12 cellular contexts compared by ENCODE assay signal in genomic region chr19:5103061-5103701, GRCh38.
DNase-seq lines count a peak whose midpoint lies in the region; ATAC-seq and TF ChIP-seq lines count a peak whose summit lies in the region.
"Had no signal": no experiment of that assay in that cellular context is flagged by ENCODE, and none has a peak within 500 bp of the region (broad histone marks: within the 10 kb centered on the region; RNA-seq: fewer than 3 reads in every experiment).

No MANE protein-coding gene starts in this region.

- H3K79me1 ChIP-seq in trophoblast cell (ENCODE audit: low read length): no peaks in the 10 kb centered on the region

- no peak overlapping the region for H2AK5ac ChIP-seq in trophoblast cell (ENCODE audit: low read length)

- no peak overlapping the region for H2AFZ ChIP-seq in trophoblast cell (ENCODE audit: insufficient read depth, low read length, poor library complexity)

- H3K27me3 ChIP-seq in trophoblast cell (ENCODE audit: insufficient read depth, low read length): no peaks in the 10 kb centered on the region
- H3K27me3 ChIP-seq: neutrophil had no signal

- no peak overlapping the region for H4K12ac ChIP-seq in trophoblast cell (ENCODE audit: low read depth, low read length)

- H3K4ac ChIP-seq in trophoblast cell (ENCODE audit: low read depth, low read length): no peak overlapping the region

- no peak for ATAC-seq in HG03571 (IDR thresholded peaks at IDR 0.05; ENCODE audit: unreplicated experiment)
- ATAC-seq in HG03469 (IDR thresholded peaks at IDR 0.05; ENCODE audit: unreplicated experiment): no peak
- ATAC-seq in stimulated activated memory B cell treated with anti-CD40 and anti-IgM and Interleukin-4, amounts not matched to agents 10 μg/mL and 1 μg/mL and 100 μg/mL, for 72 hours: no peak

- H3K4me1 ChIP-seq in trophoblast cell (ENCODE audit: control insufficient read depth in 1 of 2, insufficient read depth in 2 of 2, low read length in 2 of 2): no peaks in the 10 kb centered on the region
- H3K4me1 ChIP-seq: HAP-1 had no signal

- H3K27ac Mint-ChIP-seq in stimulated activated memory B cell treated with anti-CD40 and anti-IgM and Interleukin-4, amounts not matched to agents 10 μg/mL and 1 μg/mL and 100 μg/mL, for 72 hours: no peak overlapping the region
- H3K27ac Mint-ChIP-seq: activated naive CD8-positive, alpha-beta T cell treated with anti-CD3 and anti-CD28 coated beads for 36 hours; CD4-positive, alpha-beta T cell had no signal

- no peak overlapping the region for H3K4me2 ChIP-seq in trophoblast cell (ENCODE audit: low read length)

- no peak overlapping the region for H3K4me3 ChIP-seq in fibroblast of the aortic adventitia (ENCODE audit: low read depth, low read length)
- peak overlapping the region; percentile 31 for H3K4me3 ChIP-seq in trophoblast cell (ENCODE audit: low read depth, low read length)
- H3K4me3 ChIP-seq: HAP-1 had no signal

- H3K36me3 Mint-ChIP-seq in stimulated activated memory B cell treated with anti-CD40 and anti-IgM and Interleukin-4, amounts not matched to agents 10 μg/mL and 1 μg/mL and 100 μg/mL, for 72 hours: peaks cover 41% of the 10 kb centered on the region

- peaks cover 4% of the 10 kb centered on the region for H3K9me3 Mint-ChIP-seq in stimulated activated memory B cell treated with anti-CD40 and anti-IgM and Interleukin-4, amounts not matched to agents 10 μg/mL and 1 μg/mL and 100 μg/mL, for 72 hours

- H3K27ac ChIP-seq in trophoblast cell (ENCODE audit: low read depth, low read length): no peak overlapping the region
- H3K27ac ChIP-seq: neutrophil had no signal

- no peak overlapping the region for H2BK120ac ChIP-seq in trophoblast cell (ENCODE audit: insufficient read depth, low read length, poor library complexity)

- H3K18ac ChIP-seq in trophoblast cell (ENCODE audit: low read length): no peak overlapping the region

- no peak overlapping the region for H2BK12ac ChIP-seq in trophoblast cell (ENCODE audit: low read length)

- H3K79me2 ChIP-seq in trophoblast cell (ENCODE audit: control insufficient read depth, insufficient read depth, low read length, poor library complexity): no peaks in the 10 kb centered on the region

- peaks cover 8% of the 10 kb centered on the region for H3K9me3 ChIP-seq in trophoblast cell (ENCODE audit: insufficient read depth, low read depth, low read length)
- H3K9me3 ChIP-seq: neutrophil had no signal

- no peaks in the 10 kb centered on the region for H3K4me1 Mint-ChIP-seq in stimulated activated memory B cell treated with anti-CD40 and anti-IgM and Interleukin-4, amounts not matched to agents 10 μg/mL and 1 μg/mL and 100 μg/mL, for 72 hours
- H3K4me1 Mint-ChIP-seq: activated naive CD8-positive, alpha-beta T cell treated with anti-CD3 and anti-CD28 coated beads for 36 hours had no signal

- WGBS in trophoblast cell (ENCODE audit: extremely low coverage, insufficient coverage, insufficient read length): no CpG with 5 or more reads among the region's 29 CpGs

- no peak overlapping the region for H3K23ac ChIP-seq in trophoblast cell (ENCODE audit: low read length)

- no peak overlapping the region for H4K91ac ChIP-seq in trophoblast cell (ENCODE audit: low read depth, low read length)

- H4K8ac ChIP-seq in trophoblast cell (ENCODE audit: low read depth, low read length): no peak overlapping the region

- no peak for TF ChIP-seq CTCF in fibroblast of the aortic adventitia (IDR thresholded peaks at IDR 0.05; ENCODE audit: insufficient read depth, low read length)

- peak in 8 of 14 donors; percentile 14 to 67 (median 34) for DNase-seq in C1 segment of cervical spinal cord (lab: John Stamatoyannopoulos, UW)
- DNase-seq in SHP77 (lab: John Stamatoyannopoulos, UW): peak; percentile 66 to 81
- peak; percentile 79 for DNase-seq in fibroblast of the aortic adventitia (ENCODE audit: low read depth)
- no peak for DNase-seq in trophoblast cell
- no peak for DNase-seq in DMS153 treated with DMSO at 0.1 percent for 48 hours (lab: John Stamatoyannopoulos, UW; ENCODE audit: unreplicated experiment)
- DNase-seq: activated naive CD8-positive, alpha-beta T cell treated with anti-CD3 and anti-CD28 coated beads for 36 hours; CD4-positive, alpha-beta T cell had no signal

- no peaks in the 10 kb centered on the region for H3K27me3 Mint-ChIP-seq in stimulated activated memory B cell treated with anti-CD40 and anti-IgM and Interleukin-4, amounts not matched to agents 10 μg/mL and 1 μg/mL and 100 μg/mL, for 72 hours
- H3K27me3 Mint-ChIP-seq: activated naive CD8-positive, alpha-beta T cell treated with anti-CD3 and anti-CD28 coated beads for 36 hours; CD4-positive, alpha-beta T cell had no signal

- H3K36me3 ChIP-seq in trophoblast cell (ENCODE audit: control insufficient read depth in 1 of 2, insufficient read depth in 2 of 2, low read length in 2 of 2): peaks cover 70 to 85% of the 10 kb centered on the region in 2 experiments
- H3K36me3 ChIP-seq: HAP-1 had no signal

- H3K14ac ChIP-seq in trophoblast cell (ENCODE audit: low read length): no peak overlapping the region

- H3K9ac ChIP-seq in trophoblast cell (ENCODE audit: low read length): no peak overlapping the region

- H2BK5ac ChIP-seq in trophoblast cell (ENCODE audit: low read depth, low read length, poor library complexity): no peak overlapping the region

- H3K4me3 Mint-ChIP-seq in stimulated activated memory B cell treated with anti-CD40 and anti-IgM and Interleukin-4, amounts not matched to agents 10 μg/mL and 1 μg/mL and 100 μg/mL, for 72 hours: no peak overlapping the region
- H3K4me3 Mint-ChIP-seq: activated naive CD8-positive, alpha-beta T cell treated with anti-CD3 and anti-CD28 coated beads for 36 hours; CD4-positive, alpha-beta T cell had no signal

Comparison
In these comparisons a context has a peak if more than half of its experiments do, and no peak if none do; other contexts are left out.
1. DNase-seq: peak in C1 segment of cervical spinal cord (8 of 14), SHP77 (2 of 2) and fibroblast of the aortic adventitia (single experiment); none in trophoblast cell (0 of 2) and DMS153 treated with DMSO at 0.1 percent for 48 hours (single experiment).